Comparison of ENCODE assay signal across 9 cellular contexts in the genomic region with DNA sequence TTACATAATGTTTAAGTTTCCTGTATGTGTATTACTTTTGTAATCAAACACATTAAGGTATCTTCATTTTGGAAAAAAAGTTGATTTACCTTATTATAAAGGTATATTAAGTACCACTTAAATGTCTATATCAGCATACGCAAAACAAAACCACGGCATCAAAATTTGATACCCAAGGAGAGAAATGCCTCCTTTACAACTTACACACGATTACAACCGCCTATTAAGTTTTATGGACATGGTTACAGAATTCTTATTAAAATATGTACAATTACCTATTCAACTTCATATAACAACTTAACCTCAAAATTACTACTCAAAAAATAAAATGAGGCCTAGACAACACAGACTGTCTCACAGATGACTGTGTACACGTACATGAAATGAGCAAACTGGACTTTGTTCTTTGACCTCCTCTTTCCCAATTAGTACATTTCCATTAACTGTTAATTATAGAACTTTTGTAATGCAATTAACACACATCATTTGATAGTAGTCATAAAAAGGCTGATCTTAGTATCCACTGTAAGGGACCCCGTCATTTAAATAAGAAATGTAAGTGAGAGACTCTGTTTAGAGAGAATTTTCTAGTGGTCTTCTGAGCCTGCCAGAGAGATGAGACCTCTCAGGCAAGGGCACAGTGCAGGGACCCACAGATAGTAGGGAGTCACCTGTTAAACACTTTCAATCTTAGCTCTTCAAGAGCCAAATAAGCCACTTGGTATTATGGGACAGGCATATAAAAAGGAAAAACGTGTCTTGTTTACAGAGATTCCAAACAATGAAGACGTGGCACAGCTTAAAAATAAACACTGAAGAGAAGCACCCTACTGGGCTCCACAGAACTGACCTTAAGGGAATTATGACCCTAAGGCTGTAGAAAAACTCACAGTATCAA. TPM values are rescaled to one million over a fixed set of nuclear protein-coding genes. Genes with fewer than 3 reads are reported as not detected.
DNase-seq lines count a peak whose midpoint lies in the region; ATAC-seq and TF ChIP-seq lines count a peak whose summit lies in the region.
"Had no signal": no experiment of that assay in that cellular context is flagged by ENCODE, and none has a peak within 500 bp of the region (broad histone marks: within the 10 kb centered on the region; RNA-seq: fewer than 3 reads in every experiment).

No MANE protein-coding gene starts in this region.

- H3K36me3 ChIP-seq in liver (ENCODE audit: control insufficient read depth in 4 of 4, insufficient read depth in 3 of 4, low read depth in 1 of 4, low read length in 3 of 4), result no peaks in the 10 kb centered on the region

- H3K9me3 ChIP-seq in liver (ENCODE audit: control insufficient read depth in 4 of 4, low read length in 3 of 4), result no peaks in the 10 kb centered on the region

- no peak for TF ChIP-seq RAD21 in liver (IDR thresholded peaks at IDR 0.05)

- TF ChIP-seq CTCF in astrocyte of the spinal cord (IDR thresholded peaks at IDR 0.05; ENCODE audit: low read depth, low read length) (no peak), liver (IDR thresholded peaks at IDR 0.05; ENCODE audit: low read depth, low read length, missing input control) (no peak), type B pancreatic cell (conservative IDR thresholded peaks at IDR 0.05) (no peak)

- H3K4me3 Mint-ChIP-seq in activated naive CD4-positive, alpha-beta T cell treated with anti-CD3 and anti-CD28 coated beads for 36 hours, result peak overlapping the region; percentile 86
- H3K4me3 Mint-ChIP-seq in type B pancreatic cell, result peak overlapping the region; percentile 89

- peak overlapping the region; percentile 28 to 97 for H3K9ac ChIP-seq in liver (ENCODE audit: low read depth in 1 of 2, low read length in 2 of 2)

- no peaks in the 10 kb centered on the region for H3K27me3 Mint-ChIP-seq in activated naive CD4-positive, alpha-beta T cell treated with anti-CD3 and anti-CD28 coated beads for 36 hours (ENCODE audit: low read depth)
- no peaks in the 10 kb centered on the region for H3K27me3 Mint-ChIP-seq in type B pancreatic cell

- peaks cover 37 to 81% (median 66%) of the 10 kb centered on the region in 4 donors for H3K4me1 ChIP-seq in liver (ENCODE audit: control insufficient read depth in 4 of 4, insufficient read depth in 4 of 4, low read length in 3 of 4)

- no peaks in the 10 kb centered on the region for H3K27me3 ChIP-seq in liver (ENCODE audit: control insufficient read depth in 4 of 4, insufficient read depth in 4 of 4, low read length in 3 of 4)

- H3K4me3 ChIP-seq in astrocyte of the spinal cord (ENCODE audit: low read depth, low read length), result peak overlapping the region; percentile 95
- peak overlapping the region; percentile 92 for H3K4me3 ChIP-seq in liver (ENCODE audit: low read depth in 1 of 3, low read length in 3 of 3)

- H3K27ac ChIP-seq in liver (ENCODE audit: low read depth in 1 of 2, low read length in 2 of 2), result peak overlapping the region; percentile 98 to 99

- 20% methylated on average over 8 of the region's 8 CpGs for WGBS in liver

- intact Hi-C loops in activated naive CD4-positive, alpha-beta T cell treated with anti-CD3 and anti-CD28 coated beads for 36 hours (cut with micrococcal nuclease), result no loop called here

- H3K9me3 Mint-ChIP-seq in activated naive CD4-positive, alpha-beta T cell treated with anti-CD3 and anti-CD28 coated beads for 36 hours, result no peaks in the 10 kb centered on the region
- H3K9me3 Mint-ChIP-seq in type B pancreatic cell, result no peaks in the 10 kb centered on the region

- peaks cover 74% of the 10 kb centered on the region for H3K4me1 Mint-ChIP-seq in activated naive CD4-positive, alpha-beta T cell treated with anti-CD3 and anti-CD28 coated beads for 36 hours (ENCODE audit: low read depth)
- H3K4me1 Mint-ChIP-seq in type B pancreatic cell (ENCODE audit: unreplicated experiment), result peaks cover 60% of the 10 kb centered on the region

- CTCF ChIA-PET in activated naive CD4-positive, alpha-beta T cell treated with anti-CD3 and anti-CD28 coated beads for 36 hours (lab: Charles Lee), result interaction anchor here (1.4 to 2.0 kb wide), 3 partner anchors 8 to 24 kb away, joined by 4 to 7 read pairs (median 5); no protein-coding TSS in a partner anchor

- DNase-seq in activated naive CD4-positive, alpha-beta T cell treated with anti-CD3 and anti-CD28 coated beads for 36 hours, result no peak
- DNase-seq in activated naive CD4-positive, alpha-beta T cell treated with Interleukin-2 at 50 U/mL for 16 hours, result no peak
- DNase-seq in astrocyte of the spinal cord (ENCODE audit: low read depth, low spot score) (no peak), type B pancreatic cell (ENCODE audit: extremely low spot score, unreplicated experiment) (no peak), glomerular visceral epithelial cell (ENCODE audit: extremely low spot score) (no peak)
- no peak for DNase-seq in stimulated activated CD4-positive, alpha-beta T cell treated with anti-CD3 and anti-CD28 coated beads, Interleukin-1b, Interleukin-23, amount 100 ng/mL, for 48 hours
- DNase-seq: stimulated activated CD4-positive, alpha-beta T cell treated with anti-CD3 and anti-CD28 coated beads, Interleukin-4, amount 100 ng/mL, for 24 hours had no signal

- peak overlapping the region; percentile 91 for H3K27ac Mint-ChIP-seq in activated naive CD4-positive, alpha-beta T cell treated with anti-CD3 and anti-CD28 coated beads for 36 hours
- H3K27ac Mint-ChIP-seq in type B pancreatic cell, result peak overlapping the region; percentile 89

- in situ Hi-C loops in astrocyte of the spinal cord (cut with HindIII; ENCODE audit: low sequenced_read_pairs), result no loop called here

- ATAC-seq in GM18861 (IDR thresholded peaks at IDR 0.05; ENCODE audit: unreplicated experiment), result no peak

- peaks cover 6% of the 10 kb centered on the region for H3K36me3 Mint-ChIP-seq in activated naive CD4-positive, alpha-beta T cell treated with anti-CD3 and anti-CD28 coated beads for 36 hours (ENCODE audit: low read depth)
- peaks cover 3% of the 10 kb centered on the region for H3K36me3 Mint-ChIP-seq in type B pancreatic cell

TF ChIP-seq in liver, 16 proteins besides CTCF, POLR2A, EP300 and RAD21 (continues in another document):
- TF ChIP-seq FOXA2 (IDR thresholded peaks at IDR 0.05) (peak; percentile 43), RXRA (IDR thresholded peaks at IDR 0.05) (peak; percentile 36 to 44), EGR1 (IDR thresholded peaks at IDR 0.05; ENCODE audit: low read depth in 2 of 2) (no peak), SP1 (IDR thresholded peaks at IDR 0.05) (peak; percentile 59), NR2F2 (IDR thresholded peaks at IDR 0.05) (peak; percentile 40), HNF4A (conservative IDR thresholded peaks at IDR 0.05) (peak; percentile 94 to 96), TAF1 (conservative IDR thresholded peaks at IDR 0.05) (peak; percentile 50), JUND (IDR thresholded peaks at IDR 0.05) (peak; percentile 6 to 15), YY1 (IDR thresholded peaks at IDR 0.05) (peak; percentile 16)
- TF ChIP-seq, protein P1, sequence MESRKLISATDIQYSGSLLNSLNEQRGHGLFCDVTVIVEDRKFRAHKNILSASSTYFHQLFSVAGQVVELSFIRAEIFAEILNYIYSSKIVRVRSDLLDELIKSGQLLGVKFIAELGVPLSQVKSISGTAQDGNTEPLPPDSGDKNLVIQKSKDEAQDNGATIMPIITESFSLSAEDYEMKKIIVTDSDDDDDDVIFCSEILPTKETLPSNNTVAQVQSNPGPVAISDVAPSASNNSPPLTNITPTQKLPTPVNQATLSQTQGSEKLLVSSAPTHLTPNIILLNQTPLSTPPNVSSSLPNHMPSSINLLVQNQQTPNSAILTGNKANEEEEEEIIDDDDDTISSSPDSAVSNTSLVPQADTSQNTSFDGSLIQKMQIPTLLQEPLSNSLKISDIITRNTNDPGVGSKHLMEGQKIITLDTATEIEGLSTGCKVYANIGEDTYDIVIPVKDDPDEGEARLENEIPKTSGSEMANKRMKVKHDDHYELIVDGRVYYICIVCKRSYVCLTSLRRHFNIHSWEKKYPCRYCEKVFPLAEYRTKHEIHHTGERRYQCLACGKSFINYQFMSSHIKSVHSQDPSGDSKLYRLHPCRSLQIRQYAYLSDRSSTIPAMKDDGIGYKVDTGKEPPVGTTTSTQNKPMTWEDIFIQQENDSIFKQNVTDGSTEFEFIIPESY (IDR thresholded peaks at IDR 0.05), result peak; percentile 54
- TF ChIP-seq, protein P2, sequence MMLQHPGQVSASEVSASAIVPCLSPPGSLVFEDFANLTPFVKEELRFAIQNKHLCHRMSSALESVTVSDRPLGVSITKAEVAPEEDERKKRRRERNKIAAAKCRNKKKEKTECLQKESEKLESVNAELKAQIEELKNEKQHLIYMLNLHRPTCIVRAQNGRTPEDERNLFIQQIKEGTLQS (IDR thresholded peaks at IDR 0.05), result peak; percentile 29

RNA-seq across cellular contexts. Expression of a gene that starts 2.4 kb away (rescaled TPM):
- total RNA-seq in activated naive CD4-positive, alpha-beta T cell treated with anti-CD3 and anti-CD28 coated beads for 36 hours, result 10 to 100 TPM; 49.5 to 50.3 TPM
- 10 to 100 TPM; 24.0 to 43.1 TPM for total RNA-seq in liver
- 10 to 100 TPM; 10.1 to 10.8 TPM for polyA plus RNA-seq in liver
- total RNA-seq in type B pancreatic cell (ENCODE audit: low replicate concordance), result 49.7 and 58.1 TPM in 2 replicates

RNA-seq across cellular contexts. Expression of a gene that starts 14.0 kb away (rescaled TPM):
- 10 to 100 TPM; 32.7 to 34.0 TPM for total RNA-seq in activated naive CD4-positive, alpha-beta T cell treated with anti-CD3 and anti-CD28 coated beads for 36 hours
- total RNA-seq in liver, result 10 to 100 TPM; 17.9 to 23.6 TPM
- 10 to 100 TPM; 10.2 to 11.4 TPM for polyA plus RNA-seq in liver
- total RNA-seq in type B pancreatic cell (ENCODE audit: low replicate concordance), result 55.8 and 68.7 TPM in 2 replicates

RNA-seq across cellular contexts. Expression of a gene that starts 28.6 kb away (rescaled TPM):
- 10 to 100 TPM; 17.4 to 20.6 TPM for total RNA-seq in activated naive CD4-positive, alpha-beta T cell treated with anti-CD3 and anti-CD28 coated beads for 36 hours
- total RNA-seq in liver (10 to 100 TPM; 16.0 to 73.1 TPM), type B pancreatic cell (ENCODE audit: low replicate concordance) (3.9 and 5.6 TPM in 2 replicates)
- 100 to 1,000 TPM in 1 of 2 donors, 10 to 100 TPM in 1; 56.0 to 138 TPM for polyA plus RNA-seq in liver
